Comparison of ENCODE assay signal across 1 cellular context in the genomic region with DNA sequence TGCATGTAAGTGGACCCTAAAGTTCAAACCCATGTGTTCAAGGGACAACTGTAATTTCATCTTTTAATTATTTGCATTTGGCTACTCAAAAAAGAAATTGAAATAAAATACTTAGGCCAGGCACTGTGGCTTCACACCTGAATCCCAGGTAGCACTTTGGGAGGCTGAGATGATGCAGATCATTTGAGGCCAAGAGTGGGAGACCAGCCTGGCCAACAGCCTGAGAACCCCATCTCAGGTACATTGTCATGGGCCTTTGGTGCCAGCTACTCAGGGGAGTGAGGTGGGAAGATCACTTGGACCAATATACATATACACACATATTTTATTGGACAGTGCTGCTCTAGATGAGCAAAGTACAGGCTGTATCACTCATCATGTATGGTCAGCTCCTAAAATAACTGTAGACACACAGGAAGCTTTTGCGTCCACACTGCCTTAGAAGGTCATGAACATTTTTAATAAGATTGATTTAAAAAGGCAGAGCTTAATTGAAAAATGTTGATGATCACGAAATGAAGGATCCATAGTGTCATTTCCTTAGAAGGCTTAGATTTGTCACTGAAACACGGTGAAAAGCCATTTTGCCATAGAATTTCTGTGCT.
TF ChIP-seq lines count a peak whose summit lies in the region.

No MANE protein-coding gene starts in this region.

TF ChIP-seq in SK-N-SH, 30 proteins besides CTCF, POLR2A, EP300 and RAD21:
- TF ChIP-seq USF1 (IDR thresholded peaks at IDR 0.05; ENCODE audit: borderline replicate concordance, low read depth): no peak
- no peak for TF ChIP-seq ZBTB33 (IDR thresholded peaks at IDR 0.05; ENCODE audit: borderline replicate concordance, low read depth)
- TF ChIP-seq FOSL2 (IDR thresholded peaks at IDR 0.05; ENCODE audit: borderline replicate concordance, low read depth): no peak
- TF ChIP-seq POLR2AphosphoS5 (IDR thresholded peaks at IDR 0.05; ENCODE audit: low read depth, low read length): peak; percentile 56; the same call in 1 of the 2 replicates
- no peak for TF ChIP-seq SMC3 (IDR thresholded peaks at IDR 0.05; ENCODE audit: low read depth, low read length)
TF ChIP-seq in SK-N-SH: peak in this region for 1.
